ENCODE assay signal across 15 cellular contexts in the genomic region with DNA sequence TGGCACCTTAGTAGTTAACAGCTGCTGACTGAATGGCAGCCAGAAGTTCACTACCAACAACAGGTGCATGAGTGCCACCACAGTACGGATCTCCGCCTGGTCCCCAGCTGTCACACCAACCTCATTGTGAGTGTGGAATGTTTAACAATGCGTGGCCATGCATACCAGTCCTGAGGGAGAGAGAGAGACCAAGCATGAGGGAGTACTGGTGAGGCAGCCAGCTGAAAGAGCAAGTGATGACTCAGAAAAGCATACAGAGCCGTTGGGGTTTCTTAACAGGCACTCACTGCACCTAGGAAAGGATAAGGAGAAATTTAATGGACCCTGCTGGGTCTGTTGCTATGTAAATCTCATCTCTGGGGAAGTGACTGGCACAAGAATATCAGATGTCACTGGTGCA.
DNase-seq lines count a peak whose midpoint lies in the region; ATAC-seq and TF ChIP-seq lines count a peak whose summit lies in the region.
"Had no signal": no experiment of that assay in that cellular context is flagged by ENCODE, and none has a peak within 500 bp of the region (broad histone marks: within the 10 kb centered on the region; RNA-seq: fewer than 3 reads in every experiment).

No MANE protein-coding gene starts in this region.

- CTCF ChIA-PET in HEK293T (lab: Yijun Ruan, JAX) = no interaction called here

- H3K4me3 ChIP-seq in BLaER1 (no peak overlapping the region), SJCRH30 (no peak overlapping the region)
- H3K4me3 ChIP-seq: esophagus muscularis mucosa, vagina had no signal

- ATAC-seq in esophagus mucosa (no peak), HG02610 (IDR thresholded peaks at IDR 0.05; ENCODE audit: unreplicated experiment) (no peak)

- H3K27me3 ChIP-seq in BLaER1 (no peaks in the 10 kb centered on the region), SJCRH30 (no peaks in the 10 kb centered on the region)
- H3K27me3 ChIP-seq: esophagus muscularis mucosa, vagina had no signal

- POLR2A ChIA-PET in HEK293T (lab: Yijun Ruan, JAX) = no interaction called here

- H3K4me1 ChIP-seq in BLaER1 = peaks cover 46% of the 10 kb centered on the region
- peaks cover 17% of the 10 kb centered on the region for H3K4me1 ChIP-seq in SJCRH30
- H3K4me1 ChIP-seq: esophagus muscularis mucosa, vagina had no signal

- DNase-seq in NCI-H128 (lab: John Stamatoyannopoulos, UW; ENCODE audit: unreplicated experiment) = peak; percentile 48
- peak; percentile 87 to 90 for DNase-seq in SJCRH30
- DNase-seq in iris pigment epithelial cell (ENCODE audit: low read depth) = peak; percentile 42
- no peak for DNase-seq in HEK293T (ENCODE audit: extremely low spot score)
- DNase-seq in NCI-H1436 treated with DMSO at 0.1 percent for 48 hours (lab: John Stamatoyannopoulos, UW) = no peak
- DNase-seq: activated CD8-positive, alpha-beta memory T cell treated with anti-CD3 and anti-CD28 coated beads for 24 hours; EL; H7; NCI-H1105 treated with DMSO at 0.1 percent for 48 hours; stimulated activated CD4-positive, alpha-beta T cell treated with anti-CD3 and anti-CD28 coated beads, Interleukin-2, amount 100 ng/mL, for 24 hours had no signal

- peak overlapping the region; percentile 68 for H3K27ac ChIP-seq in BLaER1
- peak overlapping the region; percentile 51 for H3K27ac ChIP-seq in SJCRH30
- H3K27ac ChIP-seq: esophagus muscularis mucosa, vagina had no signal

- H3K4me2 ChIP-seq in BLaER1 = peak overlapping the region; percentile 74

- H4K20me1 ChIP-seq in BLaER1 = no peaks in the 10 kb centered on the region

- no peak overlapping the region for H3K9ac ChIP-seq in BLaER1

- peaks cover 32% of the 10 kb centered on the region for H3K9me3 ChIP-seq in BLaER1
- H3K9me3 ChIP-seq in SJCRH30 (replicated peaks) = peaks cover 4% of the 10 kb centered on the region
- H3K9me3 ChIP-seq: vagina had no signal

- peaks cover 13% of the 10 kb centered on the region; the same call in 1 of the 2 replicates for H3K36me3 ChIP-seq in BLaER1
- H3K36me3 ChIP-seq in SJCRH30 = no peaks in the 10 kb centered on the region
- H3K36me3 ChIP-seq: esophagus muscularis mucosa, vagina had no signal

TF ChIP-seq in HEK293T, 16 proteins besides CTCF, POLR2A, EP300 and RAD21:
- TF ChIP-seq HDGF (IDR thresholded peaks at IDR 0.05; ENCODE audit: borderline replicate concordance) (no peak), L3MBTL2 (conservative IDR thresholded peaks at IDR 0.05) (no peak), ELF4 (IDR thresholded peaks at IDR 0.05) (no peak), ARNT (IDR thresholded peaks at IDR 0.05) (no peak), FOXK2 (IDR thresholded peaks at IDR 0.05) (no peak), NFRKB (IDR thresholded peaks at IDR 0.05) (no peak), LEF1 (IDR thresholded peaks at IDR 0.05; ENCODE audit: borderline replicate concordance) (no peak), BHLHE40 (IDR thresholded peaks at IDR 0.05; ENCODE audit: borderline replicate concordance) (no peak)
- TF ChIP-seq, protein P1, sequence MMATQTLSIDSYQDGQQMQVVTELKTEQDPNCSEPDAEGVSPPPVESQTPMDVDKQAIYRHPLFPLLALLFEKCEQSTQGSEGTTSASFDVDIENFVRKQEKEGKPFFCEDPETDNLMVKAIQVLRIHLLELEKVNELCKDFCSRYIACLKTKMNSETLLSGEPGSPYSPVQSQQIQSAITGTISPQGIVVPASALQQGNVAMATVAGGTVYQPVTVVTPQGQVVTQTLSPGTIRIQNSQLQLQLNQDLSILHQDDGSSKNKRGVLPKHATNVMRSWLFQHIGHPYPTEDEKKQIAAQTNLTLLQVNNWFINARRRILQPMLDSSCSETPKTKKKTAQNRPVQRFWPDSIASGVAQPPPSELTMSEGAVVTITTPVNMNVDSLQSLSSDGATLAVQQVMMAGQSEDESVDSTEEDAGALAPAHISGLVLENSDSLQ (IDR thresholded peaks at IDR 0.05) = no peak

Comparison
In these comparisons a context has a peak if more than half of its experiments do, and no peak if none do; other contexts are left out.
1. DNase-seq: peak in NCI-H128 (single experiment), SJCRH30 (2 of 2) and iris pigment epithelial cell (single experiment); none in HEK293T (single experiment) and NCI-H1436 treated with DMSO at 0.1 percent for 48 hours (single experiment).